8 cellular contexts compared by ENCODE assay signal in genomic region chr9:125748511-125749099, GRCh38. TPM values are rescaled to one million over a fixed set of nuclear protein-coding genes. Genes with fewer than 3 reads are reported as not detected.
DNase-seq lines count a peak whose midpoint lies in the region; ATAC-seq and TF ChIP-seq lines count a peak whose summit lies in the region.

No MANE protein-coding gene starts in this region.

- peak overlapping the region; percentile 67 for H2BK120ac ChIP-seq in IMR-90 (ENCODE audit: low read depth, low read length)

- no peak overlapping the region for H2AK5ac ChIP-seq in IMR-90 (ENCODE audit: low read depth, low read length)

- peak overlapping the region; percentile 89 for H3K4me3 ChIP-seq in CD4-positive, CD25-positive, alpha-beta regulatory T cell (ENCODE audit: low read depth, low read length)
- H3K4me3 ChIP-seq in IMR-90 (ENCODE audit: insufficient read depth, low read depth, low read length), result peak overlapping the region; percentile 99
- H3K4me3 ChIP-seq in mammary epithelial cell (replicated peaks in 1 of 3; ENCODE audit: insufficient read depth in 1 of 3, low read depth in 2 of 3, low read length in 3 of 3), result peak overlapping the region; percentile 69 to 98 (median 96)
- peak overlapping the region; percentile 66 to 81 (median 79) for H3K4me3 ChIP-seq in right lobe of liver
- H3K4me3 ChIP-seq in tibial artery, result peak overlapping the region; percentile 85 to 97

- no peak for DNase-seq in CD4-positive, CD25-positive, alpha-beta regulatory T cell
- DNase-seq in IMR-90 (no peak), mammary epithelial cell (peak; percentile 39), right lobe of liver (peak in 1 of 3 donors; percentile 29), tibial artery (no peak), SKM-1 treated with dmso at 0.1 percent for 144 hours (lab: John Stamatoyannopoulos, UW; ENCODE audit: unreplicated experiment) (no peak)

- H3K14ac ChIP-seq in IMR-90 (replicated peaks; ENCODE audit: low read depth, low read length), result peak overlapping the region; percentile 93

- H4K8ac ChIP-seq in IMR-90 (ENCODE audit: low read depth in 2 of 2, low read length in 2 of 2), result peak overlapping the region; percentile 40 to 69; a peak in 3 of 4 replicates

- no peak for TF ChIP-seq POLR2A in IMR-90 (IDR thresholded peaks at IDR 0.05; ENCODE audit: low read depth, low read length)
- no peak for TF ChIP-seq POLR2A in right lobe of liver (IDR thresholded peaks at IDR 0.05)

- H2AFZ ChIP-seq in IMR-90 (replicated peaks; ENCODE audit: low read length, poor library complexity) (peak overlapping the region; percentile 92), mammary epithelial cell (ENCODE audit: low read depth, low read length) (peak overlapping the region; percentile 92)

- peak overlapping the region; percentile 78 for H4K91ac ChIP-seq in IMR-90 (ENCODE audit: insufficient read depth, low read depth, low read length)

- POLR2A ChIA-PET in IMR-90 (lab: Charles Lee; ENCODE audit: unreplicated experiment), result no interaction called here

- H3K23ac ChIP-seq in IMR-90 (ENCODE audit: low read depth, low read length), result peak overlapping the region; percentile 84

- H3K9me3 Mint-ChIP-seq in CD4-positive, CD25-positive, alpha-beta regulatory T cell, result peaks cover 0 to 2% (median 0%) of the 10 kb centered on the region in 7 donors

- no peaks in the 10 kb centered on the region for H3K36me3 Mint-ChIP-seq in CD4-positive, CD25-positive, alpha-beta regulatory T cell

- peak overlapping the region; percentile 96 for H2AK9ac ChIP-seq in IMR-90 (replicated peaks; ENCODE audit: low read depth, low read length, poor library complexity)

- no TSS peak for BruUV-seq in IMR-90 (replicated peaks; lab: Mats Ljungman, UMichigan)
- BruUV-seq in mammary epithelial cell (replicated peaks; lab: Mats Ljungman, UMichigan), result no TSS peak

- TF ChIP-seq CTCF in IMR-90 (conservative IDR thresholded peaks at IDR 0.05; ENCODE audit: low read depth, low read length), result no peak
- no peak for TF ChIP-seq CTCF in mammary epithelial cell (conservative IDR thresholded peaks at IDR 0.05 in 1 of 2, IDR thresholded peaks at IDR 0.05 in 1 of 2; ENCODE audit: extremely low read depth in 1 of 2, insufficient read depth in 1 of 2, low read depth in 1 of 2, low read length in 2 of 2)
- no peak for TF ChIP-seq CTCF in right lobe of liver (IDR thresholded peaks at IDR 0.05)
- no peak for TF ChIP-seq CTCF in tibial artery (IDR thresholded peaks at IDR 0.05)

- H3K4me2 ChIP-seq in IMR-90 (ENCODE audit: low read depth, low read length), result peak overlapping the region; percentile 94
- H3K4me2 ChIP-seq in mammary epithelial cell (ENCODE audit: insufficient read depth, low read depth, low read length), result peak overlapping the region; percentile 99

- TF ChIP-seq RAD21 in IMR-90 (IDR thresholded peaks at IDR 0.05; ENCODE audit: low read length), result no peak

- no peaks in the 10 kb centered on the region for H3K36me3 ChIP-seq in CD4-positive, CD25-positive, alpha-beta regulatory T cell (ENCODE audit: control insufficient read depth, insufficient read depth, low read length)
- no peaks in the 10 kb centered on the region for H3K36me3 ChIP-seq in IMR-90 (ENCODE audit: control insufficient read depth, insufficient read depth, low read length)
- H3K36me3 ChIP-seq in mammary epithelial cell (ENCODE audit: insufficient read depth, low read length), result peaks cover under 1% of the 10 kb centered on the region
- no peaks in the 10 kb centered on the region for H3K36me3 ChIP-seq in right lobe of liver
- H3K36me3 ChIP-seq in tibial artery, result no peaks in the 10 kb centered on the region

- ATAC-seq in CD4-positive, CD25-positive, alpha-beta regulatory T cell (ENCODE audit: low read depth in 2 of 2), result no peak
- no peak for ATAC-seq in IMR-90 (ENCODE audit: low read depth)
- ATAC-seq in right lobe of liver, result no peak
- ATAC-seq in GM18870 (IDR thresholded peaks at IDR 0.05; ENCODE audit: unreplicated experiment), result no peak
- no peak for ATAC-seq in GM18519 (IDR thresholded peaks at IDR 0.05; ENCODE audit: low FRiP score, unreplicated experiment)

- H3K18ac ChIP-seq in IMR-90 (ENCODE audit: low read depth, low read length), result 0 out of 2 replicates have a peak overlapping the region, but pooled peaks have one; percentile 31

- dilution Hi-C loops in IMR-90 (cut with HindIII; ENCODE audit: low sequenced_read_pairs, unreplicated experiment) (no loop called here), mammary epithelial cell (cut with HindIII; ENCODE audit: low sequenced_read_pairs) (loop anchor here (5.0 kb wide), 2 partner anchors 86 to 201 kb away; no protein-coding TSS in a partner anchor)

- H3K4me3 Mint-ChIP-seq in CD4-positive, CD25-positive, alpha-beta regulatory T cell, result peak overlapping the region; percentile 88 to 94 (median 90)

- no peaks in the 10 kb centered on the region for H3K27me3 ChIP-seq in CD4-positive, CD25-positive, alpha-beta regulatory T cell (ENCODE audit: control insufficient read depth, insufficient read depth, low read length)
- H3K27me3 ChIP-seq in IMR-90 (ENCODE audit: control insufficient read depth, insufficient read depth, low read length) (no peaks in the 10 kb centered on the region), mammary epithelial cell (ENCODE audit: insufficient read depth, low read length) (no peaks in the 10 kb centered on the region), right lobe of liver (no peaks in the 10 kb centered on the region), tibial artery (no peaks in the 10 kb centered on the region)

- in situ Hi-C loops in IMR-90 (cut with MboI; ENCODE audit: low sequenced_read_pairs) (no loop called here), mammary epithelial cell (cut with MboI; ENCODE audit: low sequenced_read_pairs in 2 of 2) (loop anchor here in 1 of 2 donors (25.0 kb wide), 1 partner anchor 186 kb away; no protein-coding TSS in a partner anchor)

- H3K4me1 Mint-ChIP-seq in CD4-positive, CD25-positive, alpha-beta regulatory T cell, result peaks cover 12 to 34% (median 23%) of the 10 kb centered on the region in 4 donors

- peaks cover 7 to 39% of the 10 kb centered on the region in 2 experiments; a peak in 2 of 4 replicates for H3K79me1 ChIP-seq in IMR-90 (ENCODE audit: low read depth in 1 of 2, low read length in 2 of 2)

- intact Hi-C loops in IMR-90 (cut with micrococcal nuclease), result loop anchor here (2.0 to 10.0 kb wide), 5 partner anchors 139 to 746 kb away; no protein-coding TSS in a partner anchor
- intact Hi-C loops in mammary epithelial cell (cut with micrococcal nuclease), result loop anchor here (1.0 to 10.0 kb wide), 5 partner anchors 140 to 480 kb away; no protein-coding TSS in a partner anchor
- intact Hi-C loops in right lobe of liver (cut with DNase I), result no loop called here
- intact Hi-C loops in tibial artery (cut with DNase I; ENCODE audit: low total_unique reads), result loop anchor here (5.0 kb wide), 1 partner anchor 41 kb away; the partner anchor contains the start of gene MAPKAP1

- no peaks in the 10 kb centered on the region for H3K9me3 ChIP-seq in CD4-positive, CD25-positive, alpha-beta regulatory T cell (ENCODE audit: control insufficient read depth in 2 of 2, low read length in 2 of 2)
- no peaks in the 10 kb centered on the region for H3K9me3 ChIP-seq in IMR-90 (ENCODE audit: control insufficient read depth, insufficient read depth, low read length)
- no peaks in the 10 kb centered on the region for H3K9me3 ChIP-seq in mammary epithelial cell (replicated peaks; ENCODE audit: insufficient read depth, low read length)
- no peaks in the 10 kb centered on the region for H3K9me3 ChIP-seq in right lobe of liver
- H3K9me3 ChIP-seq in tibial artery, result no peaks in the 10 kb centered on the region

- peak overlapping the region; percentile 60; the same call in 1 of the 2 replicates for H4K5ac ChIP-seq in IMR-90 (ENCODE audit: low read depth, low read length)

- H3K9me1 ChIP-seq in IMR-90 (ENCODE audit: insufficient read depth, low read length), result peaks cover 4% of the 10 kb centered on the region

- no peak overlapping the region for H3K27ac ChIP-seq in CD4-positive, CD25-positive, alpha-beta regulatory T cell (ENCODE audit: insufficient read depth, low read length, poor library complexity, severe bottlenecking)
- peak overlapping the region; percentile 38 for H3K27ac ChIP-seq in IMR-90 (ENCODE audit: insufficient read depth, low read length)
- H3K27ac ChIP-seq in mammary epithelial cell (ENCODE audit: insufficient read depth, low read depth, low read length), result peak overlapping the region; percentile 71
- peak overlapping the region; percentile 33 to 74 (median 68) for H3K27ac ChIP-seq in right lobe of liver
- H3K27ac ChIP-seq in tibial artery, result peak overlapping the region; percentile 83 to 85

- H2BK20ac ChIP-seq in IMR-90 (ENCODE audit: low read depth, low read length), result peak overlapping the region; percentile 35; the same call in 1 of the 2 replicates

- H2BK15ac ChIP-seq in IMR-90 (ENCODE audit: low read depth, low read length), result peak overlapping the region; percentile 35; the same call in 1 of the 3 replicates

- peak overlapping the region; percentile 68; the same call in 1 of the 2 replicates for H3K56ac ChIP-seq in IMR-90 (ENCODE audit: extremely low read depth, insufficient read depth, low read length)

- H3K4ac ChIP-seq in IMR-90 (ENCODE audit: low read depth, low read length), result peak overlapping the region; percentile 63

- WGBS in IMR-90 (ENCODE audit: extremely low coverage in 2 of 2, insufficient read length in 1 of 2), 2 experiments, result 2% methylated on average over 7 of the region's 29 CpGs; no CpG with 5 or more reads in 1 of the 2 experiments
- WGBS in mammary epithelial cell (ENCODE audit: low coverage, missing lambda C conversion rate), result 1% methylated on average over 27 of the region's 29 CpGs
- WGBS in right lobe of liver (ENCODE audit: insufficient coverage, low coverage, low lambda C conversion rate, missing lambda C conversion rate), result 27% methylated on average over 17 of the region's 29 CpGs

- CTCF ChIA-PET in IMR-90 (lab: Yijun Ruan, JAX) (no interaction called here), mammary epithelial cell (lab: Charles Lee; ENCODE audit: low non-redundant PET) (no interaction called here)

- H3K79me2 ChIP-seq in mammary epithelial cell (ENCODE audit: insufficient read depth, low read length), result peaks cover 55% of the 10 kb centered on the region

- peaks cover 18% of the 10 kb centered on the region for H3K4me1 ChIP-seq in CD4-positive, CD25-positive, alpha-beta regulatory T cell (ENCODE audit: control insufficient read depth, insufficient read depth, low read length, poor library complexity, severe bottlenecking)
- H3K4me1 ChIP-seq in IMR-90 (ENCODE audit: control insufficient read depth, insufficient read depth, low read length), result peaks cover 6% of the 10 kb centered on the region
- H3K4me1 ChIP-seq in mammary epithelial cell (ENCODE audit: insufficient read depth, low read length), result peaks cover 32% of the 10 kb centered on the region
- peaks cover 0 to 28% (median 10%) of the 10 kb centered on the region in 4 donors for H3K4me1 ChIP-seq in right lobe of liver
- peaks cover 0 to 30% (median 10%) of the 10 kb centered on the region in 4 donors for H3K4me1 ChIP-seq in tibial artery

- H4K20me1 ChIP-seq in IMR-90 (ENCODE audit: insufficient read depth, low read length) (peaks cover 11% of the 10 kb centered on the region; the same call in 1 of the 2 replicates), mammary epithelial cell (ENCODE audit: insufficient read depth, low read length) (no peaks in the 10 kb centered on the region)

- peak overlapping the region in 2 of 3 donors; percentile 81 to 87 for H3K27ac Mint-ChIP-seq in CD4-positive, CD25-positive, alpha-beta regulatory T cell

- H2BK5ac ChIP-seq in IMR-90 (ENCODE audit: low read depth, low read length, poor library complexity, severe bottlenecking), result peak overlapping the region; percentile 40

- H3K27me3 Mint-ChIP-seq in CD4-positive, CD25-positive, alpha-beta regulatory T cell, result peaks cover 19% of the 10 kb centered on the region

- H3K9ac ChIP-seq in IMR-90 (ENCODE audit: low read depth, low read length) (peak overlapping the region; percentile 64), mammary epithelial cell (ENCODE audit: insufficient read depth, low read length) (peak overlapping the region; percentile 76)

RNA-seq across cellular contexts. Expression of gene PBX3, which starts 1.4 kb away (rescaled TPM):
- 18.3 TPM for total RNA-seq in CD4-positive, CD25-positive, alpha-beta regulatory T cell
- 1 to 10 TPM; 3.7 to 7.7 (median 4.5) TPM for polyA plus RNA-seq in CD4-positive, CD25-positive, alpha-beta regulatory T cell
- total RNA-seq in IMR-90 (2012; rRNA removed) (15.6 and 16.4 TPM in 2 replicates), mammary epithelial cell (10 to 100 TPM; 22.2 to 29.0 TPM), right lobe of liver (10 to 100 TPM; 13.0 to 20.2 (median 15.0) TPM)
- polyA plus RNA-seq in IMR-90 (2012; rRNA removed) (12.0 and 13.1 TPM in 2 replicates), mammary epithelial cell (24.8 TPM)
- polyA plus RNA-seq in IMR-90 (2012; cell fraction: cytosol; rRNA removed), result 3.5 and 6.0 TPM in 2 replicates
- 8.6 and 46.5 TPM in 2 replicates for polyA plus RNA-seq in IMR-90 (2012; cell fraction: nucleus; rRNA removed; ENCODE audit: low replicate concordance)
- 16.6 TPM for polyA minus RNA-seq in mammary epithelial cell

RNA-seq across cellular contexts. Expression of gene MAPKAP1, which starts 41.6 kb away (rescaled TPM):
- 49.7 TPM for total RNA-seq in CD4-positive, CD25-positive, alpha-beta regulatory T cell
- 10 to 100 TPM; 40.8 to 53.2 (median 46.6) TPM for polyA plus RNA-seq in CD4-positive, CD25-positive, alpha-beta regulatory T cell
- 122 and 158 TPM in 2 replicates for total RNA-seq in IMR-90 (2012; rRNA removed)
- polyA plus RNA-seq in IMR-90 (2012; rRNA removed), result 75.0 and 87.2 TPM in 2 replicates
- 57.5 and 86.3 TPM in 2 replicates for polyA plus RNA-seq in IMR-90 (2012; cell fraction: cytosol; rRNA removed)
- 53.4 and 70.8 TPM in 2 replicates for polyA plus RNA-seq in IMR-90 (2012; cell fraction: nucleus; rRNA removed; ENCODE audit: low replicate concordance)
- 100 to 1,000 TPM in 1 of 2 donors, 10 to 100 TPM in 1; 81.4 to 104 TPM for total RNA-seq in mammary epithelial cell
- 97.6 TPM for polyA plus RNA-seq in mammary epithelial cell
- polyA minus RNA-seq in mammary epithelial cell, result 147 TPM
- total RNA-seq in right lobe of liver, result 10 to 100 TPM; 29.6 to 53.2 (median 48.3) TPM

Comparison
In these comparisons a context has a peak if more than half of its experiments do, and no peak if none do; other contexts are left out.
1. intact Hi-C loops: an anchor here in IMR-90 (2.0 to 10.0 kb wide), mammary epithelial cell (1.0 to 10.0 kb wide) and tibial artery (5.0 kb wide); none called in right lobe of liver.